ENCODE assay signal across 10 cellular contexts in the genomic region with DNA sequence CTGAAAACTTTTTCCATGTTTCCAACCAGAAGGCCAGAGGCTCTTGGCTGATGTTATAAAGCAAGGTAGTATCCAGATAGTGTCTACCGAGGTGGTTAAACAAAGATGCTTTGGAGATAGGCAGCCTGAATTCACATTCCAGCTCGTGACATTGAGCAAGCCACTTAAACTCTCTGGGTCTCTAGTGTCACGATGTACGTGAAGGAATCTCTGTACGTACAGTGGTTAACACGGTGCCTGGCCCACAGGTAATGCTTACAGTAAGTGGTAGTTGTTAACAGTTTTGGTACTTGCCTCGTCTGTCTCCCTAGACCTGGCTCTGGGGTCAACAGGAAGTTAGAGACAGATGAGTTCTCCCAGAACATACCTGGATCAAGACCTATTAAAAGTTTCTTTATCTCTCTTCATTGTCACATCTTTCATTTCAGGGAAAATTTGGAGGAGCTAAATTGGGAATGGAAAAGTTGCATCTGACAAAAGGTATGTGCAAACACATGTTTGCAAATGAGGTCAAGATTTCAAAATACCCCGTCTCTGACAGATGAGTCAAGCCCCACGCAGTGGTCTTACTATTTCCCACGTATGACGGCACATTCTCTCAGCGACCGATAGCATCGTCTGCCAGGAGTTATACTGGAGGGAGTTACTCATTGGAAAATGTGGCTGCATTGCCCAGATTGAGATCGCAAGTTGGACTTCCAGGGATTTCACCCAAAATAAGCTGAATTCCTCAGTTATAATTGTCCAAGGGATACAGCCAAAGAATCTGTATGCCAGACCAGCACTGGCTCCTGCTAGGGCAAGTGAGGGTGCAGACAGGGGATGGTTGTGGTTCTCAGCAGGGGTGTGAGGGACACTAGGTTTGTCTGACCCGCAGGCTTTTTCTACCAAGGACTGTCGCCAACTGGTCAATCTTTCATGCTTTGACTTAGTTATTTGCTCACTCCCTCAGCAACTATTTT. TPM values are rescaled to one million over a fixed set of nuclear protein-coding genes. Genes with fewer than 3 reads are reported as not detected.
A peak's percentile ranks its signal among the peaks of the same experiment; 100 is the strongest.
DNase-seq lines count a peak whose midpoint lies in the region; TF ChIP-seq lines count a peak whose summit lies in the region.
"Had no signal": no experiment of that assay in that cellular context is flagged by ENCODE, and none has a peak within 500 bp of the region (broad histone marks: within the 10 kb centered on the region; RNA-seq: fewer than 3 reads in every experiment).

No MANE protein-coding gene starts in this region.

- intact Hi-C loops in ovary (cut with DNase I): no loop called here

- peak; percentile 86 for DNase-seq in AG08396 (ENCODE audit: low spot score)
- peak; percentile 9 for DNase-seq in HT1080 (ENCODE audit: low read depth)
- DNase-seq in dedifferentiated amniotic fluid mesenchymal stem cell (ENCODE audit: extremely low spot score): peak; percentile 90
- DNase-seq in ovary: peak in 1 of 5 donors; percentile 22
- no peak for DNase-seq in NCI-H2227 treated with DMSO at 0.1 percent for 48 hours (lab: John Stamatoyannopoulos, UW)
- no peak for DNase-seq in germinal center (ENCODE audit: low spot score)
- no peak for DNase-seq in kidney tubule cell (ENCODE audit: low spot score)
- no peak for DNase-seq in hippocampal formation (lab: John Stamatoyannopoulos, UW)
- DNase-seq: caudate nucleus, MM.1S had no signal

- 79 to 81% (median 79%) methylated on average over 17 of the region's 17 CpGs for WGBS in ovary, 3 donors

- TF ChIP-seq EP300 in ovary (IDR thresholded peaks at IDR 0.05): peak; percentile 62

- no peaks in the 10 kb centered on the region for H3K9me3 ChIP-seq in ovary

- no peaks in the 10 kb centered on the region for H3K36me3 ChIP-seq in ovary

- no peaks in the 10 kb centered on the region for H3K4me1 ChIP-seq in ovary (ENCODE audit: insufficient read depth)

- no peaks in the 10 kb centered on the region for H3K27me3 ChIP-seq in ovary

- TF ChIP-seq POLR2A in ovary (IDR thresholded peaks at IDR 0.05): no peak

- TF ChIP-seq CTCF in ovary (IDR thresholded peaks at IDR 0.05): no peak

- H3K27ac ChIP-seq in ovary: no peak overlapping the region

- H3K4me3 ChIP-seq in ovary: no peak overlapping the region

RNA-seq across cellular contexts. Expression of gene MYH10, which starts 18.9 kb away (rescaled TPM):
- total RNA-seq in HT1080 (2014; rRNA removed; shearing (Covaris generic)): 29.2 and 35.8 TPM in 2 replicates
- polyA plus RNA-seq in HT1080 (2015; cell fraction: cytosol; rRNA removed): 6.6 and 9.1 TPM in 2 replicates
- 32.3 and 33.0 TPM in 2 replicates for polyA plus RNA-seq in HT1080 (2015; cell fraction: nucleus; rRNA removed)
- total RNA-seq in ovary: 100 to 1,000 TPM in 1 of 7 donors, 10 to 100 TPM in 6; 30.4 to 113 (median 75.5) TPM
- polyA plus RNA-seq in ovary: 100 to 1,000 TPM in 1 of 2 donors, 10 to 100 TPM in 1; 33.9 to 117 TPM

Comparison
In these comparisons a context has a peak if more than half of its experiments do, and no peak if none do; other contexts are left out.
1. DNase-seq: peak in AG08396 (single experiment), HT1080 (single experiment) and dedifferentiated amniotic fluid mesenchymal stem cell (single experiment); none in NCI-H2227 treated with DMSO at 0.1 percent for 48 hours (single experiment), germinal center (single experiment), kidney tubule cell (single experiment) and hippocampal formation (0 of 2).